Comparison of ENCODE assay signal across 28 cellular contexts in genomic region chr1:221411283-221411682, GRCh38.
"Had no signal": no experiment of that assay in that cellular context is flagged by ENCODE, and none has a peak within 500 bp of the region (broad histone marks: within the 10 kb centered on the region; RNA-seq: fewer than 3 reads in every experiment).

No MANE protein-coding gene starts in this region.

- H3K27ac ChIP-seq: esophagus muscularis mucosa, foreskin keratinocyte, gastroesophageal sphincter, heart left ventricle, hepatocyte, left lung, pancreas, right atrium auricular region, suprapubic skin, transverse colon, vagina had no signal

- H2AFZ ChIP-seq: hepatocyte had no signal

- ATAC-seq: foreskin keratinocyte; gastroesophageal sphincter; heart left ventricle; left cardiac atrium; left lung; naive thymus-derived CD8-positive, alpha-beta T cell; pancreas; sciatic nerve; stimulated activated naive CD8-positive, alpha-beta T cell treated with anti-CD3 and anti-CD28 coated beads, Interleukin-15, amount 100 ng/mL, for 72 hours had no signal

- H3K9me3 ChIP-seq: esophagus muscularis mucosa, gastroesophageal sphincter, left lung, pancreas, right atrium auricular region, suprapubic skin, transverse colon, vagina had no signal

- H3K4me2 ChIP-seq: hepatocyte, smooth muscle cell had no signal

- H3K4me1 ChIP-seq: esophagus muscularis mucosa, gastroesophageal sphincter, left lung, pancreas, right atrium auricular region, suprapubic skin, transverse colon, vagina had no signal

- FAIRE-seq: pancreas had no signal

- H3K4me3 ChIP-seq: esophagus muscularis mucosa, gastroesophageal sphincter, heart left ventricle, hepatocyte, left lung, pancreas, right atrium auricular region, smooth muscle cell, suprapubic skin, transverse colon, vagina had no signal

- H3K79me2 ChIP-seq: hepatocyte had no signal

- H3K36me3 ChIP-seq: esophagus muscularis mucosa, gastroesophageal sphincter, heart left ventricle, left lung, pancreas, right atrium auricular region, suprapubic skin, transverse colon, vagina had no signal

- DNase-seq: cortex of kidney; effector CD8-positive, alpha-beta T cell; endodermal cell; foreskin keratinocyte; heart left ventricle; left cardiac atrium; left lung; mammary epithelial cell; mesendoderm; naive thymus-derived CD8-positive, alpha-beta T cell; nephron progenitor cell; nucleus accumbens; pancreas; stimulated activated CD4-positive, alpha-beta T cell treated with anti-CD3 and anti-CD28 coated beads, Interleukin-12 subunit alpha, Interleukin-12 subunit beta, amount 100 ng/mL, for 4 hours; stimulated activated CD4-positive, alpha-beta T cell treated with anti-CD3 and anti-CD28 coated beads, Interleukin-1b, Interleukin-23, amount 100 ng/mL, for 48 hours; stimulated activated CD4-positive, alpha-beta T cell treated with anti-CD3 and anti-CD28 coated beads, Interleukin-4, amount 100 ng/mL, for 1 hour; stimulated activated CD8-positive, alpha-beta memory T cell treated with anti-CD3 and anti-CD28 coated beads, Interleukin-4, amount 100 ng/mL, for 48 hours; stimulated activated naive CD4-positive, alpha-beta T cell; stimulated activated naive CD8-positive, alpha-beta T cell treated with anti-CD3 and anti-CD28 coated beads, Interleukin-15, amount 100 ng/mL, for 72 hours; transverse colon had no signal

- H3K27me3 ChIP-seq: esophagus muscularis mucosa, foreskin keratinocyte, gastroesophageal sphincter, heart left ventricle, hepatocyte, left lung, pancreas, right atrium auricular region, suprapubic skin, transverse colon, vagina had no signal
